In genomic region chr6:116605935-116606334, GRCh38 we compare ENCODE assay signal across 8 cellular contexts. TPM values are rescaled to one million over a fixed set of nuclear protein-coding genes. Genes with fewer than 3 reads are reported as not detected.
"Had no signal": no experiment of that assay in that cellular context is flagged by ENCODE, and none has a peak within 500 bp of the region (broad histone marks: within the 10 kb centered on the region; RNA-seq: fewer than 3 reads in every experiment).

No MANE protein-coding gene starts in this region.

- H3K4me3 ChIP-seq: GM12878 had no signal

- DNase-seq: GDM1, GF-D8 had no signal

- FAIRE-seq: G401.6, GM12878, GM12891, GM12892, GM18507 had no signal

- ATAC-seq: GM12878 had no signal

RNA-seq across cellular contexts. Expression of gene CALHM4, which starts 52.4 kb away (rescaled TPM):
- total RNA-seq: G401, GM12878 had no signal
- polyA plus RNA-seq: GM12878 had no signal
